Comparison of ENCODE assay signal across 9 cellular contexts in genomic region chr10:84205049-84205852, GRCh38. TPM values are rescaled to one million over a fixed set of nuclear protein-coding genes. Genes with fewer than 3 reads are reported as not detected.
DNase-seq lines count a peak whose midpoint lies in the region; ATAC-seq, FAIRE-seq and TF ChIP-seq lines count a peak whose summit lies in the region.
"Had no signal": no experiment of that assay in that cellular context is flagged by ENCODE, and none has a peak within 500 bp of the region (broad histone marks: within the 10 kb centered on the region; RNA-seq: fewer than 3 reads in every experiment).

No MANE protein-coding gene starts in this region.

- no peak overlapping the region for H3K4me3 Mint-ChIP-seq in activated T-cell treated with anti-CD3 and anti-CD28 coated beads, Interleukin-2, amount 50 U/mL, for 24 hours
- H3K4me3 Mint-ChIP-seq: activated naive CD4-positive, alpha-beta T cell treated with anti-CD3 and anti-CD28 coated beads, Interleukin-2, amount 50 U/mL, for 24 hours had no signal

- no peaks in the 10 kb centered on the region for H3K36me3 Mint-ChIP-seq in activated T-cell treated with anti-CD3 and anti-CD28 coated beads, Interleukin-2, amount 50 U/mL, for 24 hours (ENCODE audit: low read depth)
- H3K36me3 Mint-ChIP-seq: activated naive CD4-positive, alpha-beta T cell treated with anti-CD3 and anti-CD28 coated beads, Interleukin-2, amount 50 U/mL, for 24 hours had no signal

- H3K27me3 ChIP-seq in NT2/D1 (ENCODE audit: insufficient read depth, insufficient read length) = no peaks in the 10 kb centered on the region
- peaks cover 37% of the 10 kb centered on the region for H3K27me3 ChIP-seq in neutrophil
- no peaks in the 10 kb centered on the region for H3K27me3 ChIP-seq in thyroid gland

- no peaks in the 10 kb centered on the region for H3K4me1 ChIP-seq in NT2/D1 (ENCODE audit: insufficient read depth, insufficient read length)
- H3K4me1 ChIP-seq in neutrophil (ENCODE audit: control insufficient read depth in 1 of 2, insufficient read depth in 1 of 2, low read depth in 1 of 2, low read length in 1 of 2) = no peaks in the 10 kb centered on the region
- no peaks in the 10 kb centered on the region for H3K4me1 ChIP-seq in thyroid gland

- H3K27me3 Mint-ChIP-seq in activated T-cell treated with anti-CD3 and anti-CD28 coated beads, Interleukin-2, amount 50 U/mL, for 24 hours = peaks cover 2% of the 10 kb centered on the region
- H3K27me3 Mint-ChIP-seq: activated naive CD4-positive, alpha-beta T cell treated with anti-CD3 and anti-CD28 coated beads, Interleukin-2, amount 50 U/mL, for 24 hours had no signal

- H3K27ac ChIP-seq in neutrophil = no peak overlapping the region
- H3K27ac ChIP-seq in thyroid gland = no peak overlapping the region

- H3K4me3 ChIP-seq in NT2/D1 (ENCODE audit: insufficient read length, low read depth) (no peak overlapping the region), neutrophil (ENCODE audit: low read depth in 1 of 2, low read length in 1 of 2) (no peak overlapping the region), thyroid gland (replicated peaks in 1 of 3) (no peak overlapping the region)

- no peaks in the 10 kb centered on the region for H3K36me3 ChIP-seq in NT2/D1 (ENCODE audit: insufficient read depth, insufficient read length, low read length)
- H3K36me3 ChIP-seq in neutrophil = no peaks in the 10 kb centered on the region
- H3K36me3 ChIP-seq in thyroid gland = no peaks in the 10 kb centered on the region

- no peak overlapping the region for H3K27ac Mint-ChIP-seq in activated T-cell treated with anti-CD3 and anti-CD28 coated beads, Interleukin-2, amount 50 U/mL, for 24 hours
- H3K27ac Mint-ChIP-seq: activated naive CD4-positive, alpha-beta T cell treated with anti-CD3 and anti-CD28 coated beads, Interleukin-2, amount 50 U/mL, for 24 hours had no signal

- peak; percentile 74 for ATAC-seq in HG03342 (IDR thresholded peaks at IDR 0.05; ENCODE audit: unreplicated experiment)

- no peaks in the 10 kb centered on the region for H3K9me3 Mint-ChIP-seq in activated T-cell treated with anti-CD3 and anti-CD28 coated beads, Interleukin-2, amount 50 U/mL, for 24 hours
- H3K9me3 Mint-ChIP-seq: activated naive CD4-positive, alpha-beta T cell treated with anti-CD3 and anti-CD28 coated beads, Interleukin-2, amount 50 U/mL, for 24 hours had no signal

- DNase-seq in COLO668 (lab: John Stamatoyannopoulos, UW; ENCODE audit: unreplicated experiment) = peak; percentile 42
- peak; percentile 61 for DNase-seq in GM19239 (ENCODE audit: insufficient read length, low spot score)
- peak; percentile 38 for DNase-seq in NT2/D1 (ENCODE audit: low read depth, low spot score)
- peak; percentile 76 for DNase-seq in activated T-cell treated with anti-CD3 and anti-CD28 coated beads, Interleukin-2, amount 50 U/mL, for 24 hours
- peak; percentile 17 for DNase-seq in fibroblast of peridontal ligament (ENCODE audit: extremely low read depth)
- DNase-seq in thyroid gland = peak; percentile 59 to 65

- peak; percentile 84 for FAIRE-seq in GM19239 (lab: Jason Lieb, UNC)

- TF ChIP-seq CTCF in neutrophil (IDR thresholded peaks at IDR 0.05) (peak; percentile 69), thyroid gland (IDR thresholded peaks at IDR 0.05) (peak in 5 of 6 experiments; percentile 53 to 78 (median 68))

- no peak overlapping the region for H3K9ac ChIP-seq in NT2/D1 (ENCODE audit: insufficient read length, low read depth)

- H3K9me3 ChIP-seq in NT2/D1 (ENCODE audit: insufficient read depth, low read length) (no peaks in the 10 kb centered on the region), neutrophil (no peaks in the 10 kb centered on the region), thyroid gland (no peaks in the 10 kb centered on the region)

- WGBS in thyroid gland, 2 donors = 32 to 35% methylated on average over 8 of the region's 8 CpGs

- no peaks in the 10 kb centered on the region for H3K4me1 Mint-ChIP-seq in activated T-cell treated with anti-CD3 and anti-CD28 coated beads, Interleukin-2, amount 50 U/mL, for 24 hours (ENCODE audit: low read depth)
- H3K4me1 Mint-ChIP-seq: activated naive CD4-positive, alpha-beta T cell treated with anti-CD3 and anti-CD28 coated beads, Interleukin-2, amount 50 U/mL, for 24 hours had no signal

- no peak for TF ChIP-seq POLR2A in thyroid gland (IDR thresholded peaks at IDR 0.05)

- intact Hi-C loops in thyroid gland (cut with DNase I) = loop anchor here (5.0 kb wide), 1 partner anchor 58 kb away; no protein-coding TSS in a partner anchor

RNA-seq across cellular contexts. Expression of gene CDHR1, which starts 10.9 kb away (rescaled TPM):
- total RNA-seq in thyroid gland = under 1 TPM in 1 of 4 donors, not detected in 3; 0.17 TPM

RNA-seq across cellular contexts. Expression of gene LRIT2, which starts 20.1 kb away (rescaled TPM):
- not detected for total RNA-seq in thyroid gland

RNA-seq across cellular contexts. Expression of gene GPR15LG, which starts 31.6 kb away (rescaled TPM):
- not detected for total RNA-seq in thyroid gland

RNA-seq across cellular contexts. Expression of gene LRIT1, which starts 36.1 kb away (rescaled TPM):
- not detected for total RNA-seq in thyroid gland

RNA-seq across cellular contexts. Expression of gene RGR, which starts 39.6 kb away (rescaled TPM):
- under 1 TPM in 1 of 4 donors, not detected in 3; 0.11 TPM for total RNA-seq in thyroid gland

Comparison
In these comparisons a context has a peak if more than half of its experiments do, and no peak if none do; other contexts are left out.
1. DNase-seq: peak in every context shown above with its lines; median percentile 76 in activated T-cell treated with anti-CD3 and anti-CD28 coated beads, Interleukin-2, amount 50 U/mL, for 24 hours; 62 in thyroid gland; 61 in GM19239; 42 in COLO668; 38 in NT2/D1; 17 in fibroblast of peridontal ligament.